ENCODE assay signal across 8 cellular contexts in genomic region chr20:9912858-9913434, GRCh38.
DNase-seq lines count a peak whose midpoint lies in the region; ATAC-seq and TF ChIP-seq lines count a peak whose summit lies in the region.

No MANE protein-coding gene starts in this region.

- TF ChIP-seq CTCF in WERI-Rb-1 (IDR thresholded peaks at IDR 0.05; ENCODE audit: low read depth, low read length), result peak; percentile 58
- peak; percentile 90 for TF ChIP-seq CTCF in epithelial cell of proximal tubule (conservative IDR thresholded peaks at IDR 0.05; ENCODE audit: low read depth, low read length)
- peak; percentile 75 for TF ChIP-seq CTCF in neutrophil (IDR thresholded peaks at IDR 0.05)

- H3K27me3 ChIP-seq in WERI-Rb-1 (ENCODE audit: insufficient read depth, low read depth, severe bottlenecking), result no peaks in the 10 kb centered on the region
- peaks cover 15% of the 10 kb centered on the region for H3K27me3 ChIP-seq in neutrophil

- ATAC-seq in GM19455 (IDR thresholded peaks at IDR 0.05; ENCODE audit: unreplicated experiment), result peak; percentile 74
- no peak for ATAC-seq in HG03045 (IDR thresholded peaks at IDR 0.05; ENCODE audit: unreplicated experiment)
- no peak for ATAC-seq in HG03175 (IDR thresholded peaks at IDR 0.05; ENCODE audit: unreplicated experiment)

- H3K36me3 ChIP-seq in WERI-Rb-1 (no peaks in the 10 kb centered on the region), neutrophil (no peaks in the 10 kb centered on the region)

- H3K9me3 ChIP-seq in WERI-Rb-1 (ENCODE audit: severe bottlenecking) (no peaks in the 10 kb centered on the region), neutrophil (no peaks in the 10 kb centered on the region)

- H3K4me3 ChIP-seq in WERI-Rb-1 (ENCODE audit: low read depth, low read length) (no peak overlapping the region), epithelial cell of proximal tubule (ENCODE audit: low read depth, low read length) (no peak overlapping the region), neutrophil (ENCODE audit: low read depth in 1 of 2, low read length in 1 of 2) (no peak overlapping the region)

- peak; percentile 65 for DNase-seq in DMS 273 (lab: John Stamatoyannopoulos, UW; ENCODE audit: unreplicated experiment)
- peak; percentile 46 for DNase-seq in MV-4-11 (lab: John Stamatoyannopoulos, UW)
- peak; percentile 18 for DNase-seq in WERI-Rb-1
- no peak for DNase-seq in epithelial cell of proximal tubule (ENCODE audit: low read depth)

- H3K27ac ChIP-seq in WERI-Rb-1 (no peak overlapping the region), neutrophil (no peak overlapping the region)

- no peaks in the 10 kb centered on the region for H3K4me1 ChIP-seq in neutrophil (ENCODE audit: control insufficient read depth in 1 of 2, insufficient read depth in 1 of 2, low read depth in 1 of 2, low read length in 1 of 2)
